Comparison of ENCODE assay signal across 16 cellular contexts in genomic region chr3:107208796-107209195, GRCh38.
DNase-seq lines count a peak whose midpoint lies in the region; ATAC-seq, FAIRE-seq and TF ChIP-seq lines count a peak whose summit lies in the region.
"Had no signal": no experiment of that assay in that cellular context is flagged by ENCODE, and none has a peak within 500 bp of the region (broad histone marks: within the 10 kb centered on the region; RNA-seq: fewer than 3 reads in every experiment).

No MANE protein-coding gene starts in this region.

- FAIRE-seq in kidney (lab: Jason Lieb, UNC) = no peak
- FAIRE-seq: K562 had no signal

- H3K4me3 ChIP-seq in breast epithelium (no peak overlapping the region), kidney (ENCODE audit: low read length in 2 of 2) (no peak overlapping the region), skin epidermis (no peak overlapping the region), upper lobe of left lung (no peak overlapping the region), endodermal cell (ENCODE audit: low read length) (no peak overlapping the region)
- H3K4me3 ChIP-seq: K562 had no signal

- no peak for TF ChIP-seq EP300 in upper lobe of left lung (IDR thresholded peaks at IDR 0.05)

- DNase-seq in HFFc6 (no peak), breast epithelium (ENCODE audit: low spot score in 2 of 2) (no peak), kidney (no peak), retina (no peak), upper lobe of left lung (no peak), amygdala (lab: John Stamatoyannopoulos, UW) (no peak), endodermal cell (no peak)
- DNase-seq: activated CD4-positive, alpha-beta memory T cell treated with anti-CD3 and anti-CD28 coated beads, Interleukin-2, amount 10 ng/mL, durations not matched to agents 7 days and 5 days; activated gamma-delta T cell treated with Interleukin-2 at 50 U/mL for 16 hours; NCI-H2029 treated with DMSO at 0.1 percent for 48 hours had no signal

- H3K9ac ChIP-seq in kidney (ENCODE audit: low read length in 2 of 2) (no peak overlapping the region), endodermal cell (ENCODE audit: extremely low read depth, low read length, poor library complexity, severe bottlenecking) (no peak overlapping the region)

- WGBS in upper lobe of left lung, 2 donors = 27 to 41% methylated on average over 1 of the region's 1 CpG
- 100% methylated on average over 1 of the region's 1 CpG; no CpG with 5 or more reads in 1 of the 2 experiments for WGBS in endodermal cell (ENCODE audit: insufficient coverage in 1 of 2, insufficient read length in 1 of 2), 2 experiments

- intact Hi-C loops in breast epithelium (cut with DNase I; ENCODE audit: low total_unique reads) = no loop called here
- intact Hi-C loops in kidney (cut with DNase I) = no loop called here

- H3K36me3 ChIP-seq in breast epithelium (no peaks in the 10 kb centered on the region), kidney (ENCODE audit: control insufficient read depth in 1 of 2, insufficient read depth in 2 of 2, low read length in 2 of 2) (no peaks in the 10 kb centered on the region), upper lobe of left lung (no peaks in the 10 kb centered on the region), endodermal cell (ENCODE audit: control insufficient read depth, insufficient read depth, low read length) (no peaks in the 10 kb centered on the region)
- H3K36me3 ChIP-seq: BE2C had no signal

- H3K4me1 ChIP-seq in breast epithelium (peaks cover 3 to 7% of the 10 kb centered on the region in 2 donors), kidney (ENCODE audit: control insufficient read depth in 1 of 2, insufficient read depth in 1 of 2, low read depth in 1 of 2, low read length in 2 of 2) (peaks cover 0 to 3% of the 10 kb centered on the region in 2 donors), upper lobe of left lung (peaks cover 3 to 9% (median 7%) of the 10 kb centered on the region in 4 donors), endodermal cell (ENCODE audit: control insufficient read depth, insufficient read depth, low read length) (no peaks in the 10 kb centered on the region)

- H3K36me3 Mint-ChIP-seq in HFFc6 (ENCODE audit: low read depth) = peaks cover 4% of the 10 kb centered on the region; the same call in 1 of the 2 replicates
- no peaks in the 10 kb centered on the region for H3K36me3 Mint-ChIP-seq in endodermal cell (ENCODE audit: low read depth)
- H3K36me3 Mint-ChIP-seq: memory B cell had no signal

- H3K9me3 ChIP-seq in breast epithelium (no peaks in the 10 kb centered on the region), kidney (ENCODE audit: control insufficient read depth in 1 of 2, low read length in 2 of 2) (no peaks in the 10 kb centered on the region), upper lobe of left lung (no peaks in the 10 kb centered on the region), endodermal cell (ENCODE audit: control insufficient read depth, low read length) (no peaks in the 10 kb centered on the region)
- H3K9me3 ChIP-seq: BE2C had no signal

- H3K4me1 Mint-ChIP-seq in HFFc6 (ENCODE audit: low read depth) = peaks cover 60% of the 10 kb centered on the region
- H3K4me1 Mint-ChIP-seq in endodermal cell = peaks cover 11% of the 10 kb centered on the region
- H3K4me1 Mint-ChIP-seq: memory B cell had no signal

- H3K27ac ChIP-seq in breast epithelium (peak overlapping the region; percentile 10 to 49), kidney (ENCODE audit: low read depth in 2 of 2, low read length in 2 of 2) (peak overlapping the region; percentile 41 to 54), skin epidermis (peak overlapping the region in 15 of 21 experiments; percentile 13 to 78 (median 51)), upper lobe of left lung (peak overlapping the region in 2 of 4 donors; percentile 36 to 55), endodermal cell (ENCODE audit: low read depth, low read length) (no peak overlapping the region)

- TF ChIP-seq CTCF in HFFc6 (IDR thresholded peaks at IDR 0.05) (no peak), breast epithelium (IDR thresholded peaks at IDR 0.05) (no peak), kidney (IDR thresholded peaks at IDR 0.05; ENCODE audit: borderline replicate concordance, extremely low read depth, insufficient read depth) (no peak), upper lobe of left lung (IDR thresholded peaks at IDR 0.05) (no peak), endodermal cell (conservative IDR thresholded peaks at IDR 0.05) (no peak)

- TF ChIP-seq POLR2A in breast epithelium (IDR thresholded peaks at IDR 0.05) (no peak), upper lobe of left lung (IDR thresholded peaks at IDR 0.05) (no peak)

- no peaks in the 10 kb centered on the region for H3K27me3 Mint-ChIP-seq in HFFc6 (ENCODE audit: insufficient read depth)
- no peaks in the 10 kb centered on the region for H3K27me3 Mint-ChIP-seq in endodermal cell (ENCODE audit: insufficient read depth)
- H3K27me3 Mint-ChIP-seq: dendritic cell treated with granulocyte-macrophage colony-stimulating factor and Interleukin-4, amounts not matched to agents 40 ng/mL and 50 ng/mL, for 4 days had no signal

- no peaks in the 10 kb centered on the region for H3K27me3 ChIP-seq in breast epithelium
- no peaks in the 10 kb centered on the region for H3K27me3 ChIP-seq in upper lobe of left lung
- no peaks in the 10 kb centered on the region for H3K27me3 ChIP-seq in endodermal cell (ENCODE audit: control insufficient read depth, insufficient read depth, low read length, poor library complexity, severe bottlenecking)
- H3K27me3 ChIP-seq: BE2C had no signal

- peak overlapping the region; percentile 42; the same call in 1 of the 2 replicates for H3K27ac Mint-ChIP-seq in HFFc6
- no peak overlapping the region for H3K27ac Mint-ChIP-seq in endodermal cell
- H3K27ac Mint-ChIP-seq: activated CD4-positive, alpha-beta memory T cell treated with anti-CD3 and anti-CD28 coated beads, Interleukin-2, amount 10 ng/mL, durations not matched to agents 7 days and 5 days; dendritic cell treated with granulocyte-macrophage colony-stimulating factor and Interleukin-4, amounts not matched to agents 40 ng/mL and 50 ng/mL, for 4 days; memory B cell; T-helper 1 cell treated with Interleukin-12 subunit alpha and Interleukin-12 subunit beta and Interleukin-4 antibody, amounts not matched to agents 30 μg/mL and 1 μg/mL, for 36 hours had no signal

- no peaks in the 10 kb centered on the region for H3K9me3 Mint-ChIP-seq in HFFc6
- no peaks in the 10 kb centered on the region for H3K9me3 Mint-ChIP-seq in endodermal cell
- H3K9me3 Mint-ChIP-seq: activated CD4-positive, alpha-beta memory T cell treated with anti-CD3 and anti-CD28 coated beads, Interleukin-2, amount 10 ng/mL, durations not matched to agents 7 days and 5 days; dendritic cell treated with granulocyte-macrophage colony-stimulating factor and Interleukin-4, amounts not matched to agents 40 ng/mL and 50 ng/mL, for 4 days; memory B cell; T-helper 1 cell treated with Interleukin-12 subunit alpha and Interleukin-12 subunit beta and Interleukin-4 antibody, amounts not matched to agents 30 μg/mL and 1 μg/mL, for 36 hours had no signal

- ATAC-seq in upper lobe of left lung (ENCODE audit: low FRiP score in 2 of 2) = no peak
- ATAC-seq: K562 had no signal

- H3K4me3 Mint-ChIP-seq in HFFc6 (peak overlapping the region; percentile 31; the same call in 1 of the 2 replicates), endodermal cell (no peak overlapping the region)
- H3K4me3 Mint-ChIP-seq: activated CD4-positive, alpha-beta memory T cell treated with anti-CD3 and anti-CD28 coated beads, Interleukin-2, amount 10 ng/mL, durations not matched to agents 7 days and 5 days; dendritic cell treated with granulocyte-macrophage colony-stimulating factor and Interleukin-4, amounts not matched to agents 40 ng/mL and 50 ng/mL, for 4 days; memory B cell; T-helper 1 cell treated with Interleukin-12 subunit alpha and Interleukin-12 subunit beta and Interleukin-4 antibody, amounts not matched to agents 30 μg/mL and 1 μg/mL, for 36 hours had no signal
